Comparison of ENCODE assay signal across 2 cellular contexts in genomic region chr1:101101362-101101761, GRCh38.
TF ChIP-seq lines count a peak whose summit lies in the region.

No MANE protein-coding gene starts in this region.

TF ChIP-seq in IMR-90, 13 proteins besides CTCF, POLR2A, EP300 and RAD21:
- TF ChIP-seq MAZ (IDR thresholded peaks at IDR 0.05; ENCODE audit: borderline replicate concordance, low read depth, low read length) (no peak), CEBPB (IDR thresholded peaks at IDR 0.05; ENCODE audit: low read depth, low read length) (peak; percentile 99)
- TF ChIP-seq, protein P1, sequence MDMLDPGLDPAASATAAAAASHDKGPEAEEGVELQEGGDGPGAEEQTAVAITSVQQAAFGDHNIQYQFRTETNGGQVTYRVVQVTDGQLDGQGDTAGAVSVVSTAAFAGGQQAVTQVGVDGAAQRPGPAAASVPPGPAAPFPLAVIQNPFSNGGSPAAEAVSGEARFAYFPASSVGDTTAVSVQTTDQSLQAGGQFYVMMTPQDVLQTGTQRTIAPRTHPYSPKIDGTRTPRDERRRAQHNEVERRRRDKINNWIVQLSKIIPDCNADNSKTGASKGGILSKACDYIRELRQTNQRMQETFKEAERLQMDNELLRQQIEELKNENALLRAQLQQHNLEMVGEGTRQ (IDR thresholded peaks at IDR 0.05; ENCODE audit: low read depth, low read length) = no peak

TF ChIP-seq in K562, 482 proteins besides CTCF, POLR2A, EP300 and RAD21:
- no peak for TF ChIP-seq SETDB1 (IDR thresholded peaks at IDR 0.05; ENCODE audit: low read length)
- no peak for TF ChIP-seq ZC3H11A (IDR thresholded peaks at IDR 0.05; ENCODE audit: low read depth, low read length)
- TF ChIP-seq NCOA6 (IDR thresholded peaks at IDR 0.05) = no peak
- no peak for TF ChIP-seq HIVEP1 (CRISPR knock-in tag; IDR thresholded peaks at IDR 0.05)
- TF ChIP-seq FOS (IDR thresholded peaks at IDR 0.05; ENCODE audit: extremely low read depth, insufficient read length) = no peak
- TF ChIP-seq ZNF224 (CRISPR knock-in tag; IDR thresholded peaks at IDR 0.05) = no peak
- no peak for TF ChIP-seq HNRNPL (IDR thresholded peaks at IDR 0.05; ENCODE audit: low read depth, low read length)
- TF ChIP-seq ZNF764 (CRISPR knock-in tag; IDR thresholded peaks at IDR 0.05; ENCODE audit: low read depth) = no peak
- no peak for TF ChIP-seq NBN (IDR thresholded peaks at IDR 0.05; ENCODE audit: low read depth)
- no peak for TF ChIP-seq SMARCB1 (IDR thresholded peaks at IDR 0.05; ENCODE audit: insufficient read length, low read depth)
- TF ChIP-seq PKNOX1 (IDR thresholded peaks at IDR 0.05) = no peak
- no peak for TF ChIP-seq ZNF212 (CRISPR knock-in tag; IDR thresholded peaks at IDR 0.05)
- TF ChIP-seq RBM39 (optimal IDR thresholded peaks at IDR 0.05; ENCODE audit: low read depth, low read length) = no peak
- TF ChIP-seq KDM2B (CRISPR knock-in tag; IDR thresholded peaks at IDR 0.05) = no peak
- TF ChIP-seq EWSR1 (IDR thresholded peaks at IDR 0.05; ENCODE audit: borderline replicate concordance, low read depth, partially characterized antibody) = no peak
- peak; percentile 59; the same call in 1 of the 2 replicates for TF ChIP-seq CEBPG (CRISPR knock-in tag; IDR thresholded peaks at IDR 0.05)
- peak; percentile 92 to 99 for TF ChIP-seq CEBPG (tag; conservative IDR thresholded peaks at IDR 0.05 in 1 of 2, IDR thresholded peaks at IDR 0.05 in 1 of 2)
- TF ChIP-seq ZBTB7A (IDR thresholded peaks at IDR 0.05; ENCODE audit: borderline replicate concordance, control insufficient read depth, low read depth, low read length) = no peak
- no peak for TF ChIP-seq DDX20 (tag; IDR thresholded peaks at IDR 0.05; ENCODE audit: low read depth)
- no peak for TF ChIP-seq MTA2 (IDR thresholded peaks at IDR 0.05; ENCODE audit: low read depth)
- TF ChIP-seq CEBPB (tag; IDR thresholded peaks at IDR 0.05) = peak; percentile 99
- no peak for TF ChIP-seq TAF1 (IDR thresholded peaks at IDR 0.05; ENCODE audit: control insufficient read depth, extremely low read depth, insufficient read depth, low read length, severe bottlenecking)
- TF ChIP-seq IRF9 (tag; IDR thresholded peaks at IDR 0.05) = peak; percentile 74
